ENCODE assay signal across 18 cellular contexts in genomic region chr17:64443086-64443760, GRCh38. TPM values are rescaled to one million over a fixed set of nuclear protein-coding genes. Genes with fewer than 3 reads are reported as not detected.
A peak's percentile ranks its signal among the peaks of the same experiment; 100 is the strongest.
DNase-seq lines count a peak whose midpoint lies in the region; ATAC-seq and TF ChIP-seq lines count a peak whose summit lies in the region.
"Had no signal": no experiment of that assay in that cellular context is flagged by ENCODE, and none has a peak within 500 bp of the region (broad histone marks: within the 10 kb centered on the region; RNA-seq: fewer than 3 reads in every experiment).

No MANE protein-coding gene starts in this region.

- ATAC-seq in sciatic nerve (peak; percentile 11), HG02852 (IDR thresholded peaks at IDR 0.05; ENCODE audit: unreplicated experiment) (no peak), HG03442 (IDR thresholded peaks at IDR 0.05; ENCODE audit: unreplicated experiment) (no peak)

- no peak overlapping the region for H3K4me3 ChIP-seq in esophagus squamous epithelium
- H3K4me3 ChIP-seq: coronary artery had no signal

- no peak overlapping the region for H3K4me3 Mint-ChIP-seq in Calu3 (ENCODE audit: low read depth, unreplicated experiment)
- H3K4me3 Mint-ChIP-seq: type B pancreatic cell had no signal

- no peaks in the 10 kb centered on the region for H3K27me3 ChIP-seq in esophagus squamous epithelium

- peak; percentile 59 for DNase-seq in Calu3
- peak; percentile 59 for DNase-seq in LoVo (ENCODE audit: low spot score)
- DNase-seq in epithelial cell of prostate (ENCODE audit: low read depth, low spot score): no peak
- DNase-seq in sciatic nerve (ENCODE audit: low spot score): no peak
- DNase-seq in esophagus squamous epithelium (lab: John Stamatoyannopoulos, UW): no peak
- no peak for DNase-seq in NK-92 treated with Interleukin-12 subunit alpha and Interleukin-12 subunit beta, amount 100 ng/mL, for 24 hours (lab: John Stamatoyannopoulos, UW)
- DNase-seq: activated CD8-positive, alpha-beta memory T cell treated with anti-CD3 and anti-CD28 coated beads, Interleukin-2, amount 50 U/mL, for 4 hours; activated naive CD4-positive, alpha-beta T cell treated with anti-CD3 and anti-CD28 coated beads for 36 hours; DND-41; erythroblast; midbrain; NCI-H1105; RPMI8226 had no signal

- intact Hi-C loops in Calu3 (cut with micrococcal nuclease; ENCODE audit: unreplicated experiment): no loop called here
- intact Hi-C loops in sciatic nerve (cut with DNase I): no loop called here
- intact Hi-C loops in esophagus squamous epithelium (cut with DNase I): no loop called here

- TF ChIP-seq POLR2A in esophagus squamous epithelium (IDR thresholded peaks at IDR 0.05): no peak

- no peak for TF ChIP-seq CTCF in Calu3 (IDR thresholded peaks at IDR 0.05; ENCODE audit: unreplicated experiment)
- no peak for TF ChIP-seq CTCF in esophagus squamous epithelium (IDR thresholded peaks at IDR 0.05)

- no peaks in the 10 kb centered on the region for H3K36me3 Mint-ChIP-seq in Calu3 (ENCODE audit: insufficient read depth, unreplicated experiment)
- H3K36me3 Mint-ChIP-seq: type B pancreatic cell had no signal

- CTCF ChIA-PET in Calu3 (lab: Charles Lee): interaction anchor here (1.4 kb wide), 1 partner anchor 48 kb away, joined by 3 read pairs; no protein-coding TSS in a partner anchor

- H3K36me3 ChIP-seq in esophagus squamous epithelium: no peaks in the 10 kb centered on the region

- H3K27ac ChIP-seq in epithelial cell of prostate (peak overlapping the region; percentile 56), esophagus squamous epithelium (peak overlapping the region in 2 of 4 donors; percentile 57 to 74)
- H3K27ac ChIP-seq: C4-2B had no signal

- peak overlapping the region; percentile 69 for H3K27ac Mint-ChIP-seq in Calu3 (ENCODE audit: unreplicated experiment)
- H3K27ac Mint-ChIP-seq: type B pancreatic cell had no signal

- peaks cover 0 to 11% (median 9%) of the 10 kb centered on the region in 3 donors for H3K9me3 ChIP-seq in esophagus squamous epithelium

- H3K27me3 Mint-ChIP-seq in Calu3 (ENCODE audit: unreplicated experiment): no peaks in the 10 kb centered on the region
- H3K27me3 Mint-ChIP-seq: type B pancreatic cell had no signal

- no TSS peak for BruUV-seq in Calu3 (replicated peaks; lab: Mats Ljungman, UMichigan)

- H3K4me1 Mint-ChIP-seq in Calu3 (ENCODE audit: low read depth, unreplicated experiment): peaks cover 6% of the 10 kb centered on the region

- 61 to 90% methylated on average over 5 of the region's 6 CpGs for WGBS in esophagus squamous epithelium, 2 donors

- H3K4me1 ChIP-seq in esophagus squamous epithelium: peaks cover 2 to 28% (median 8%) of the 10 kb centered on the region in 3 donors

- peaks cover 2% of the 10 kb centered on the region for H3K9me3 Mint-ChIP-seq in Calu3 (ENCODE audit: low read depth, unreplicated experiment)

RNA-seq across cellular contexts. Expression of gene MILR1, which starts 5.7 kb away (rescaled TPM):
- total RNA-seq in Calu3 (2022) (4.9 and 7.6 TPM in 2 replicates), sciatic nerve (13.5 TPM), esophagus squamous epithelium (1 to 10 TPM in 3 of 4 donors, under 1 TPM in 1; 0.79 to 8.1 (median 1.8) TPM)

RNA-seq across cellular contexts. Expression of gene PECAM1, which starts 52.6 kb away (rescaled TPM):
- total RNA-seq in Calu3 (2022) (not detected in 2 replicates), sciatic nerve (351 TPM), esophagus squamous epithelium (10 to 100 TPM in 3 of 4 donors, 1 to 10 TPM in 1; 9.4 to 71.4 (median 34.3) TPM)

RNA-seq across cellular contexts. Expression of gene POLG2, which starts 53.6 kb away (rescaled TPM):
- total RNA-seq in Calu3 (2022) (25.1 and 29.8 TPM in 2 replicates), sciatic nerve (19.4 TPM), esophagus squamous epithelium (10 to 100 TPM in 1 of 4 donors, 1 to 10 TPM in 3; 3.9 to 12.0 (median 8.2) TPM)

Comparison
In these comparisons a context has a peak if more than half of its experiments do, and no peak if none do; other contexts are left out.
1. DNase-seq: peak in Calu3 (single experiment) and LoVo (single experiment); none in epithelial cell of prostate (single experiment), sciatic nerve (single experiment), esophagus squamous epithelium (single experiment) and NK-92 treated with Interleukin-12 subunit alpha and Interleukin-12 subunit beta, amount 100 ng/mL, for 24 hours (single experiment).
2. RNA of gene PECAM1, which starts 52.6 kb away (total RNA-seq): 351 TPM in sciatic nerve (single experiment) and 9.4 to 71.4 TPM in esophagus squamous epithelium; not detected in Calu3; every median in the first group is over 10 times any median in the second.